In genomic region chr5:15366676-15367391, GRCh38 we compare ENCODE assay signal across 11 cellular contexts.
DNase-seq lines count a peak whose midpoint lies in the region; ATAC-seq and TF ChIP-seq lines count a peak whose summit lies in the region.
"Had no signal": no experiment of that assay in that cellular context is flagged by ENCODE, and none has a peak within 500 bp of the region (broad histone marks: within the 10 kb centered on the region; RNA-seq: fewer than 3 reads in every experiment).

No MANE protein-coding gene starts in this region.

- no peak for TF ChIP-seq POLR2A in right lobe of liver (IDR thresholded peaks at IDR 0.05)

- ATAC-seq in right lobe of liver (peak; percentile 90 to 93 (median 93)), HG02970 (IDR thresholded peaks at IDR 0.05; ENCODE audit: low FRiP score, unreplicated experiment) (no peak), GM18519 (IDR thresholded peaks at IDR 0.05; ENCODE audit: low FRiP score, unreplicated experiment) (no peak)

- H3K9me3 ChIP-seq in right lobe of liver = peaks cover 0 to 7% (median 0%) of the 10 kb centered on the region in 4 donors
- H3K9me3 ChIP-seq: neutrophil had no signal

- intact Hi-C loops in right lobe of liver (cut with DNase I) = no loop called here

- no peak overlapping the region for H3K4me3 ChIP-seq in right lobe of liver

- H3K4me1 ChIP-seq in right lobe of liver = peaks cover 0 to 11% (median 2%) of the 10 kb centered on the region in 4 donors

- H3K36me3 ChIP-seq in right lobe of liver = no peaks in the 10 kb centered on the region
- H3K36me3 ChIP-seq: neutrophil had no signal

- 19% methylated on average over 6 of the region's 6 CpGs for WGBS in right lobe of liver (ENCODE audit: insufficient coverage, low coverage, low lambda C conversion rate, missing lambda C conversion rate)

- no peak overlapping the region for H3K27ac ChIP-seq in right lobe of liver
- H3K27ac ChIP-seq: neutrophil had no signal

- H3K27me3 ChIP-seq in right lobe of liver = no peaks in the 10 kb centered on the region
- H3K27me3 ChIP-seq: neutrophil had no signal

- DNase-seq in A172 (ENCODE audit: low spot score) = peak; percentile 30
- peak; percentile 4 for DNase-seq in LHCN-M2 (ENCODE audit: low read depth)
- peak; percentile 83 for DNase-seq in dermis blood vessel endothelial cell
- DNase-seq in right lobe of liver = no peak
- no peak for DNase-seq in SKM-1 (lab: John Stamatoyannopoulos, UW; ENCODE audit: unreplicated experiment)
- no peak for DNase-seq in SIG-M5 (lab: John Stamatoyannopoulos, UW)
- DNase-seq: Calu3; central memory CD4-positive, alpha-beta T cell had no signal

- TF ChIP-seq CTCF in right lobe of liver (IDR thresholded peaks at IDR 0.05) = no peak

Comparison
In these comparisons a context has a peak if more than half of its experiments do, and no peak if none do; other contexts are left out.
1. DNase-seq: peak in A172 (single experiment), LHCN-M2 (single experiment) and dermis blood vessel endothelial cell (single experiment); none in right lobe of liver (0 of 3), SKM-1 (single experiment) and SIG-M5 (single experiment).
2. ATAC-seq: peak in right lobe of liver (4 of 4); none in HG02970 (single experiment) and GM18519 (single experiment).